In genomic region chr7:144384071-144384470, GRCh38 we compare ENCODE assay signal across 1 cellular context.
TF ChIP-seq lines count a peak whose summit lies in the region.

No MANE protein-coding gene starts in this region.

TF ChIP-seq in GM23338, 12 proteins besides CTCF, POLR2A, EP300 and RAD21 (continued from another document):
- TF ChIP-seq ZNF462 (CRISPR knock-in tag; IDR thresholded peaks at IDR 0.05) (no peak), POLR2AphosphoS5 (IDR thresholded peaks at IDR 0.05; ENCODE audit: low read depth) (no peak)
